ENCODE assay signal across 14 cellular contexts in genomic region chr18:67425724-67426123, GRCh38.
DNase-seq lines count a peak whose midpoint lies in the region; ATAC-seq, FAIRE-seq and TF ChIP-seq lines count a peak whose summit lies in the region.
"Had no signal": no experiment of that assay in that cellular context is flagged by ENCODE, and none has a peak within 500 bp of the region (broad histone marks: within the 10 kb centered on the region; RNA-seq: fewer than 3 reads in every experiment).

No MANE protein-coding gene starts in this region.

- no peaks in the 10 kb centered on the region for H3K36me3 Mint-ChIP-seq in activated naive CD4-positive, alpha-beta T cell treated with anti-CD3 and anti-CD28 coated beads, Interleukin-2, amount 50 U/mL, for 72 hours

- FAIRE-seq in RCC 7860 (lab: Jason Lieb, UNC) = peak; percentile 91

- ATAC-seq in activated naive CD4-positive, alpha-beta T cell treated with anti-CD3 and anti-CD28 coated beads, Interleukin-2, amount 50 U/mL, for 72 hours = peak; percentile 86 to 100
- ATAC-seq in HG02571 (IDR thresholded peaks at IDR 0.05; ENCODE audit: unreplicated experiment) = no peak

- no peak overlapping the region for H3K4me3 ChIP-seq in fibroblast of mammary gland (ENCODE audit: control insufficient read depth, low read depth, low read length)
- H3K4me3 ChIP-seq: BLaER1 had no signal

- no peaks in the 10 kb centered on the region for H3K9me3 Mint-ChIP-seq in activated naive CD4-positive, alpha-beta T cell treated with anti-CD3 and anti-CD28 coated beads, Interleukin-2, amount 50 U/mL, for 72 hours
- H3K9me3 Mint-ChIP-seq: T-helper 2 cell treated with Interferon-gamma antibody and Interleukin-4, amounts not matched to agents 5 μg/mL and 100 μg/mL, for 36 hours had no signal

- no peak overlapping the region for H3K27ac Mint-ChIP-seq in activated naive CD4-positive, alpha-beta T cell treated with anti-CD3 and anti-CD28 coated beads, Interleukin-2, amount 50 U/mL, for 72 hours
- H3K27ac Mint-ChIP-seq: T-helper 2 cell treated with Interferon-gamma antibody and Interleukin-4, amounts not matched to agents 5 μg/mL and 100 μg/mL, for 36 hours had no signal

- peak in 1 of 2 donors; percentile 3 for DNase-seq in activated naive CD4-positive, alpha-beta T cell treated with anti-CD3 and anti-CD28 coated beads, Interleukin-2, amount 50 U/mL, for 72 hours (ENCODE audit: low spot score in 2 of 2)
- DNase-seq in activated naive CD4-positive, alpha-beta T cell treated with Interleukin-2 at 50 U/mL for 16 hours = no peak
- DNase-seq in RCC 7860 (ENCODE audit: low spot score) (peak; percentile 92), fibroblast of mammary gland (ENCODE audit: low read depth) (peak; percentile 98), stromal cell of bone marrow (ENCODE audit: low read depth) (peak; percentile 89), DMS79 (lab: John Stamatoyannopoulos, UW) (no peak)
- DNase-seq in stimulated activated CD4-positive, alpha-beta T cell treated with anti-CD3 and anti-CD28 coated beads, Interleukin-4, amount 100 ng/mL, for 24 hours = no peak
- DNase-seq: caudate nucleus; mesendoderm; NK-92 treated with Interleukin-12 subunit alpha and Interleukin-12 subunit beta, amount 100 ng/mL, for 24 hours; retina had no signal

- no peak for TF ChIP-seq CTCF in fibroblast of mammary gland (conservative IDR thresholded peaks at IDR 0.05; ENCODE audit: control insufficient read depth, insufficient read depth, low read depth, low read length)

Comparison
In these comparisons a context has a peak if more than half of its experiments do, and no peak if none do; other contexts are left out.
1. DNase-seq: peak in RCC 7860 (single experiment), fibroblast of mammary gland (single experiment) and stromal cell of bone marrow (single experiment); none in activated naive CD4-positive, alpha-beta T cell treated with Interleukin-2 at 50 U/mL for 16 hours (single experiment), stimulated activated CD4-positive, alpha-beta T cell treated with anti-CD3 and anti-CD28 coated beads, Interleukin-4, amount 100 ng/mL, for 24 hours (single experiment) and DMS79 (single experiment).